ENCODE assay signal across 32 cellular contexts in the genomic region with DNA sequence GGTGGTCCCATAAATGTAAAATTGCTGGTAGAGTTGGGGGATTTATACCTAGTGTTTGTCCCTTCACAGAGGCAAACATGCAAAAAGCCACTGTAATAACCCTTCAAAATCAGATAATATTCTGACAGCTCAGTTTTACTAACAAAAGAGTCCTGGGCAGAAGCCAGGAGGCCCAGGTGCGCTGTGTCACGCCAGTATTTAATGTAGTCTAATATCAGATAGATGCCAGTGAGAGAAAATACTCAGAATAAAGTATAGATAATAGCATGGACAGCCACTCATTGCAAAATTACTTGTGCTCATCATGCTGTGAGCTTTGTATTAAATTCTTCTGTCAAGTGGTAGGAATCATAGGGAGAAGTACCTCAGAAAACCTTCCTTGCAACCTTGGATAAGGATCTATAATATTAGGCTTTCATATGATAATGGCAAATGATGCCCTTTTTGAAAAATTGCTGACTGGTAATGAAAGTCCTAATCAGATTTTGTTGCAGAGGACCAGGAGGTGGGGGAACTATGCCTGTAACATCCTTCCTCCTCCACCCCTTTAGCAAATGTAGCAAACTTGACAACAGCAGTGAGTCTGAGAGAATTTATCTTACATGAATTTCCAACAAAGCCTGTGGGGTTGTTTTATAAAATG.
DNase-seq lines count a peak whose midpoint lies in the region; ATAC-seq and TF ChIP-seq lines count a peak whose summit lies in the region.
"Had no signal": no experiment of that assay in that cellular context is flagged by ENCODE, and none has a peak within 500 bp of the region (broad histone marks: within the 10 kb centered on the region; RNA-seq: fewer than 3 reads in every experiment).

No MANE protein-coding gene starts in this region.

- H3K27me3 ChIP-seq in BE2C, result no peaks in the 10 kb centered on the region
- no peaks in the 10 kb centered on the region for H3K27me3 ChIP-seq in Karpas-422 (ENCODE audit: low read length)
- H3K27me3 ChIP-seq in ovary, result no peaks in the 10 kb centered on the region
- H3K27me3 ChIP-seq in upper lobe of left lung, result no peaks in the 10 kb centered on the region
- H3K27me3 ChIP-seq: adrenal gland, esophagus squamous epithelium, foreskin keratinocyte, heart right ventricle had no signal

- intact Hi-C loops in ovary (cut with DNase I), result no loop called here

- H2AFZ ChIP-seq in Karpas-422 (ENCODE audit: low read length), result no peak overlapping the region
- H2AFZ ChIP-seq: PC-9 had no signal

- H3K9me3 ChIP-seq in BE2C (no peaks in the 10 kb centered on the region), Karpas-422 (ENCODE audit: low read length) (no peaks in the 10 kb centered on the region), ovary (no peaks in the 10 kb centered on the region), upper lobe of left lung (no peaks in the 10 kb centered on the region)
- H3K9me3 ChIP-seq: esophagus squamous epithelium, HAP-1, heart right ventricle had no signal

- H3K79me2 ChIP-seq in Karpas-422 (ENCODE audit: low read length), result no peaks in the 10 kb centered on the region

- H3K4me3 ChIP-seq in BE2C (ENCODE audit: low read depth, low read length) (no peak overlapping the region), Karpas-422 (ENCODE audit: low read length) (no peak overlapping the region), ovary (no peak overlapping the region), upper lobe of left lung (no peak overlapping the region)
- H3K4me3 ChIP-seq: adrenal gland, esophagus squamous epithelium, HAP-1, heart right ventricle, PC-9 had no signal

- H3K9ac ChIP-seq in Karpas-422 (ENCODE audit: low read length), result no peak overlapping the region
- H3K9ac ChIP-seq: KMS-11 had no signal

- no peak overlapping the region for H3K4me2 ChIP-seq in Karpas-422 (ENCODE audit: low read depth, low read length, poor library complexity, severe bottlenecking)
- H3K4me2 ChIP-seq: KMS-11, PC-9 had no signal

- WGBS in ovary, 3 donors, result 95 to 98% (median 95%) methylated on average over 2 of the region's 2 CpGs
- 80 to 82% methylated on average over 2 of the region's 2 CpGs for WGBS in upper lobe of left lung, 2 donors

- no peaks in the 10 kb centered on the region for H3K36me3 ChIP-seq in BE2C
- no peaks in the 10 kb centered on the region for H3K36me3 ChIP-seq in Karpas-422 (ENCODE audit: insufficient read depth, low read length)
- H3K36me3 ChIP-seq in ovary, result no peaks in the 10 kb centered on the region
- H3K36me3 ChIP-seq in upper lobe of left lung, result peaks cover 0 to 7% (median 0%) of the 10 kb centered on the region in 4 donors

- no peak for ATAC-seq in upper lobe of left lung (ENCODE audit: low FRiP score in 2 of 2)
- ATAC-seq: CD8-positive, alpha-beta T cell; foreskin keratinocyte; heart right ventricle; stimulated activated effector memory CD8-positive, alpha-beta T cell treated with anti-CD3 and anti-CD28 coated beads, Interleukin-12 subunit alpha, Interleukin-12 subunit beta, amount 100 ng/mL, for 72 hours had no signal

- H3K9me2 ChIP-seq in Karpas-422 (replicated peaks; ENCODE audit: insufficient read depth, low read length), result no peaks in the 10 kb centered on the region

- H3K27ac ChIP-seq in Karpas-422 (ENCODE audit: low read length) (no peak overlapping the region), VCaP (peak overlapping the region; percentile 60), ovary (no peak overlapping the region), upper lobe of left lung (no peak overlapping the region)
- H3K27ac ChIP-seq: adrenal gland, esophagus squamous epithelium, foreskin keratinocyte, heart right ventricle, HL-60, KMS-11, PC-9 had no signal

- TF ChIP-seq POLR2A in ovary (IDR thresholded peaks at IDR 0.05), result no peak
- no peak for TF ChIP-seq POLR2A in upper lobe of left lung (IDR thresholded peaks at IDR 0.05)

- DNase-seq in BE2C, result peak; percentile 46
- DNase-seq in Karpas-422, result peak; percentile 14
- DNase-seq in NCI-H2081 (lab: John Stamatoyannopoulos, UW), result peak; percentile 27 to 77
- no peak for DNase-seq in ovary
- no peak for DNase-seq in upper lobe of left lung
- no peak for DNase-seq in activated CD8-positive, alpha-beta memory T cell treated with anti-CD3 and anti-CD28 coated beads, Interleukin-2, amount 50 U/mL, for 48 hours
- DNase-seq in kidney glomerular epithelial cell (lab: John Stamatoyannopoulos, UW), result no peak
- DNase-seq: ACHN; activated CD4-positive, alpha-beta memory T cell treated with anti-CD3 and anti-CD28 coated beads for 36 hours; activated CD4-positive, CD25-positive, alpha-beta regulatory T cell treated with anti-CD3 and anti-CD28 coated beads, Interleukin-2, amount 50 U/mL, for 72 hours; activated naive CD4-positive, alpha-beta T cell treated with anti-CD3 and anti-CD28 coated beads for 36 hours; adrenal gland; CD8-positive, alpha-beta T cell; dermis blood vessel endothelial cell; DMS 273 treated with DMSO at 0.1 percent for 48 hours; esophagus squamous epithelium; foreskin keratinocyte; heart right ventricle; kidney; naive B cell; NCI-H187 treated with DMSO at 0.1 percent for 48 hours; NCI-H524; nucleus accumbens; PC-9; stimulated activated CD4-positive, alpha-beta T cell treated with anti-CD3 and anti-CD28 coated beads, Interleukin-15, amount 100 ng/mL, for 24 hours; substantia nigra; T-helper 2 cell had no signal

- H3K4me1 ChIP-seq in BE2C (peaks cover 3% of the 10 kb centered on the region; the same call in 1 of the 2 replicates), Karpas-422 (ENCODE audit: low read length) (peaks cover 14% of the 10 kb centered on the region), ovary (ENCODE audit: insufficient read depth) (no peaks in the 10 kb centered on the region), upper lobe of left lung (no peaks in the 10 kb centered on the region)
- H3K4me1 ChIP-seq: adrenal gland, esophagus squamous epithelium, HAP-1, heart right ventricle had no signal

- TF ChIP-seq EP300 in ovary (IDR thresholded peaks at IDR 0.05) (no peak), upper lobe of left lung (IDR thresholded peaks at IDR 0.05) (no peak)

- TF ChIP-seq CTCF in BE2C (IDR thresholded peaks at IDR 0.05; ENCODE audit: low read depth, low read length) (no peak), VCaP (conservative IDR thresholded peaks at IDR 0.05) (no peak), ovary (IDR thresholded peaks at IDR 0.05) (no peak), upper lobe of left lung (IDR thresholded peaks at IDR 0.05) (no peak)

- H4K20me1 ChIP-seq in Karpas-422 (ENCODE audit: insufficient read depth, low read depth, low read length), result no peaks in the 10 kb centered on the region

Comparison
In these comparisons a context has a peak if more than half of its experiments do, and no peak if none do; other contexts are left out.
1. DNase-seq: peak in BE2C (single experiment), Karpas-422 (single experiment) and NCI-H2081 (2 of 2); none in ovary (0 of 5), upper lobe of left lung (0 of 2), activated CD8-positive, alpha-beta memory T cell treated with anti-CD3 and anti-CD28 coated beads, Interleukin-2, amount 50 U/mL, for 48 hours (single experiment) and kidney glomerular epithelial cell (single experiment).